In the genomic region with DNA sequence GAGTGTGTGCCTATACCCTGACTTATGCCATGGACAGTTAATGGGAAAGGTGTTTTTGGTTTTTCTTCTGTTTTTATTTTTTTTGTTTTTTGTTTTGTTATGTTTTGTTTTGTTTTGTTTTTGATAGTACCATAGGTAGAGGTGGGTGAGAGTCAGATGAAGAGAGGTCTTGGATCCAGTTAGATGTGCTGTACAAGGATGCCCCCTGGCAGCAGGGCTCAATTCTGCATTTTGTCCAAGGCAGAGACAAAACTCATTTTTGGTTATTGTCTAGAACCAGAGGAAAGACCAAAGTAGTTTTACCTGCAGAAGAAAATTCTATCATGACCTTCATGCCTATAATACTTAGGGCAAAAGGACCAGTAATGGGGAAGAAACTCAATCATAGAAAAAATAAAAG, we compare ENCODE assay signal across 2 cellular contexts.
TF ChIP-seq lines count a peak whose summit lies in the region.

No MANE protein-coding gene starts in this region.

TF ChIP-seq in HepG2, 621 proteins besides CTCF, POLR2A, EP300 and RAD21:
- no peak for TF ChIP-seq JDP2 (CRISPR knock-in tag; IDR thresholded peaks at IDR 0.05; ENCODE audit: borderline replicate concordance)
- TF ChIP-seq STAG1 (CRISPR knock-in tag; IDR thresholded peaks at IDR 0.05): peak; percentile 38
- TF ChIP-seq HNRNPUL1 (IDR thresholded peaks at IDR 0.05; ENCODE audit: low read depth, low read length): no peak

TF ChIP-seq in H1, 55 proteins besides CTCF, POLR2A, EP300 and RAD21:
- TF ChIP-seq CBX8 (IDR thresholded peaks at IDR 0.05; ENCODE audit: borderline replicate concordance, low read depth, low read length): no peak
- TF ChIP-seq, protein P1, sequence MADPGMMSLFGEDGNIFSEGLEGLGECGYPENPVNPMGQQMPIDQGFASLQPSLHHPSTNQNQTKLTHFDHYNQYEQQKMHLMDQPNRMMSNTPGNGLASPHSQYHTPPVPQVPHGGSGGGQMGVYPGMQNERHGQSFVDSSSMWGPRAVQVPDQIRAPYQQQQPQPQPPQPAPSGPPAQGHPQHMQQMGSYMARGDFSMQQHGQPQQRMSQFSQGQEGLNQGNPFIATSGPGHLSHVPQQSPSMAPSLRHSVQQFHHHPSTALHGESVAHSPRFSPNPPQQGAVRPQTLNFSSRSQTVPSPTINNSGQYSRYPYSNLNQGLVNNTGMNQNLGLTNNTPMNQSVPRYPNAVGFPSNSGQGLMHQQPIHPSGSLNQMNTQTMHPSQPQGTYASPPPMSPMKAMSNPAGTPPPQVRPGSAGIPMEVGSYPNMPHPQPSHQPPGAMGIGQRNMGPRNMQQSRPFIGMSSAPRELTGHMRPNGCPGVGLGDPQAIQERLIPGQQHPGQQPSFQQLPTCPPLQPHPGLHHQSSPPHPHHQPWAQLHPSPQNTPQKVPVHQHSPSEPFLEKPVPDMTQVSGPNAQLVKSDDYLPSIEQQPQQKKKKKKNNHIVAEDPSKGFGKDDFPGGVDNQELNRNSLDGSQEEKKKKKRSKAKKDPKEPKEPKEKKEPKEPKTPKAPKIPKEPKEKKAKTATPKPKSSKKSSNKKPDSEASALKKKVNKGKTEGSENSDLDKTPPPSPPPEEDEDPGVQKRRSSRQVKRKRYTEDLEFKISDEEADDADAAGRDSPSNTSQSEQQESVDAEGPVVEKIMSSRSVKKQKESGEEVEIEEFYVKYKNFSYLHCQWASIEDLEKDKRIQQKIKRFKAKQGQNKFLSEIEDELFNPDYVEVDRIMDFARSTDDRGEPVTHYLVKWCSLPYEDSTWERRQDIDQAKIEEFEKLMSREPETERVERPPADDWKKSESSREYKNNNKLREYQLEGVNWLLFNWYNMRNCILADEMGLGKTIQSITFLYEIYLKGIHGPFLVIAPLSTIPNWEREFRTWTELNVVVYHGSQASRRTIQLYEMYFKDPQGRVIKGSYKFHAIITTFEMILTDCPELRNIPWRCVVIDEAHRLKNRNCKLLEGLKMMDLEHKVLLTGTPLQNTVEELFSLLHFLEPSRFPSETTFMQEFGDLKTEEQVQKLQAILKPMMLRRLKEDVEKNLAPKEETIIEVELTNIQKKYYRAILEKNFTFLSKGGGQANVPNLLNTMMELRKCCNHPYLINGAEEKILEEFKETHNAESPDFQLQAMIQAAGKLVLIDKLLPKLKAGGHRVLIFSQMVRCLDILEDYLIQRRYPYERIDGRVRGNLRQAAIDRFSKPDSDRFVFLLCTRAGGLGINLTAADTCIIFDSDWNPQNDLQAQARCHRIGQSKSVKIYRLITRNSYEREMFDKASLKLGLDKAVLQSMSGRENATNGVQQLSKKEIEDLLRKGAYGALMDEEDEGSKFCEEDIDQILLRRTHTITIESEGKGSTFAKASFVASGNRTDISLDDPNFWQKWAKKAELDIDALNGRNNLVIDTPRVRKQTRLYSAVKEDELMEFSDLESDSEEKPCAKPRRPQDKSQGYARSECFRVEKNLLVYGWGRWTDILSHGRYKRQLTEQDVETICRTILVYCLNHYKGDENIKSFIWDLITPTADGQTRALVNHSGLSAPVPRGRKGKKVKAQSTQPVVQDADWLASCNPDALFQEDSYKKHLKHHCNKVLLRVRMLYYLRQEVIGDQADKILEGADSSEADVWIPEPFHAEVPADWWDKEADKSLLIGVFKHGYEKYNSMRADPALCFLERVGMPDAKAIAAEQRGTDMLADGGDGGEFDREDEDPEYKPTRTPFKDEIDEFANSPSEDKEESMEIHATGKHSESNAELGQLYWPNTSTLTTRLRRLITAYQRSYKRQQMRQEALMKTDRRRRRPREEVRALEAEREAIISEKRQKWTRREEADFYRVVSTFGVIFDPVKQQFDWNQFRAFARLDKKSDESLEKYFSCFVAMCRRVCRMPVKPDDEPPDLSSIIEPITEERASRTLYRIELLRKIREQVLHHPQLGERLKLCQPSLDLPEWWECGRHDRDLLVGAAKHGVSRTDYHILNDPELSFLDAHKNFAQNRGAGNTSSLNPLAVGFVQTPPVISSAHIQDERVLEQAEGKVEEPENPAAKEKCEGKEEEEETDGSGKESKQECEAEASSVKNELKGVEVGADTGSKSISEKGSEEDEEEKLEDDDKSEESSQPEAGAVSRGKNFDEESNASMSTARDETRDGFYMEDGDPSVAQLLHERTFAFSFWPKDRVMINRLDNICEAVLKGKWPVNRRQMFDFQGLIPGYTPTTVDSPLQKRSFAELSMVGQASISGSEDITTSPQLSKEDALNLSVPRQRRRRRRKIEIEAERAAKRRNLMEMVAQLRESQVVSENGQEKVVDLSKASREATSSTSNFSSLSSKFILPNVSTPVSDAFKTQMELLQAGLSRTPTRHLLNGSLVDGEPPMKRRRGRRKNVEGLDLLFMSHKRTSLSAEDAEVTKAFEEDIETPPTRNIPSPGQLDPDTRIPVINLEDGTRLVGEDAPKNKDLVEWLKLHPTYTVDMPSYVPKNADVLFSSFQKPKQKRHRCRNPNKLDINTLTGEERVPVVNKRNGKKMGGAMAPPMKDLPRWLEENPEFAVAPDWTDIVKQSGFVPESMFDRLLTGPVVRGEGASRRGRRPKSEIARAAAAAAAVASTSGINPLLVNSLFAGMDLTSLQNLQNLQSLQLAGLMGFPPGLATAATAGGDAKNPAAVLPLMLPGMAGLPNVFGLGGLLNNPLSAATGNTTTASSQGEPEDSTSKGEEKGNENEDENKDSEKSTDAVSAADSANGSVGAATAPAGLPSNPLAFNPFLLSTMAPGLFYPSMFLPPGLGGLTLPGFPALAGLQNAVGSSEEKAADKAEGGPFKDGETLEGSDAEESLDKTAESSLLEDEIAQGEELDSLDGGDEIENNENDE (IDR thresholded peaks at IDR 0.05; ENCODE audit: insufficient replicate concordance, low read length): no peak
- no peak for TF ChIP-seq SP1 (IDR thresholded peaks at IDR 0.05; ENCODE audit: low read depth, low read length)
- TF ChIP-seq BRCA1 (IDR thresholded peaks at IDR 0.05; ENCODE audit: low read depth, low read length): no peak
- TF ChIP-seq CEBPB (IDR thresholded peaks at IDR 0.05; ENCODE audit: low read depth, low read length): no peak
- no peak for TF ChIP-seq EGR1 (IDR thresholded peaks at IDR 0.05; ENCODE audit: borderline replicate concordance, low read depth, low read length)
- no peak for TF ChIP-seq PHF8 (conservative IDR thresholded peaks at IDR 0.05; ENCODE audit: low read depth, low read length)
